8 cellular contexts compared by ENCODE assay signal in genomic region chr9:116149844-116150243, GRCh38. TPM values are rescaled to one million over a fixed set of nuclear protein-coding genes. Genes with fewer than 3 reads are reported as not detected.
A peak's percentile ranks its signal among the peaks of the same experiment; 100 is the strongest.
DNase-seq lines count a peak whose midpoint lies in the region; ATAC-seq, FAIRE-seq and TF ChIP-seq lines count a peak whose summit lies in the region.

No MANE protein-coding gene starts in this region.

- no peaks in the 10 kb centered on the region for H3K36me3 Mint-ChIP-seq in astrocyte (ENCODE audit: low read depth, unreplicated experiment)

- H3K4me3 Mint-ChIP-seq in astrocyte (ENCODE audit: unreplicated experiment), result no peak overlapping the region

- H3K27me3 ChIP-seq in astrocyte (ENCODE audit: insufficient read depth, low read length) (no peaks in the 10 kb centered on the region), HepG2 (ENCODE audit: control insufficient read depth in 1 of 2, insufficient read depth in 2 of 2, low read length in 2 of 2) (peaks cover 3 to 15% of the 10 kb centered on the region in 2 experiments; a peak in 3 of 5 replicates)

- no peak overlapping the region for H3K4me3 ChIP-seq in astrocyte (ENCODE audit: insufficient read depth, low read depth, low read length)
- no peak overlapping the region for H3K4me3 ChIP-seq in HepG2 (replicated peaks in 1 of 3; ENCODE audit: insufficient read depth in 1 of 3, low read depth in 2 of 3, low read length in 3 of 3)

- no peaks in the 10 kb centered on the region for H3K36me3 ChIP-seq in astrocyte (ENCODE audit: insufficient read depth, low read length)
- no peaks in the 10 kb centered on the region for H3K36me3 ChIP-seq in HepG2 (replicated peaks in 1 of 2; ENCODE audit: control insufficient read depth in 1 of 2, insufficient read depth in 2 of 2, low read length in 2 of 2)

- H3K27me3 Mint-ChIP-seq in astrocyte (ENCODE audit: low read depth, unreplicated experiment), result no peaks in the 10 kb centered on the region

- peak overlapping the region; percentile 41 for H3K27ac Mint-ChIP-seq in astrocyte (ENCODE audit: unreplicated experiment)

- H3K9ac ChIP-seq in astrocyte (ENCODE audit: low read length) (no peak overlapping the region), HepG2 (ENCODE audit: insufficient read depth, low read depth, low read length) (no peak overlapping the region)

- no peak for TF ChIP-seq POLR2A in HepG2 (IDR thresholded peaks at IDR 0.05; ENCODE audit: insufficient read depth in 1 of 2, low read depth in 2 of 2, low read length in 2 of 2)

- peak; percentile 17 for FAIRE-seq in astrocyte (lab: Jason Lieb, UNC)
- no peak for FAIRE-seq in HepG2 (lab: Jason Lieb, UNC)

- H2AFZ ChIP-seq in astrocyte (ENCODE audit: low read depth, low read length) (no peak overlapping the region), HepG2 (ENCODE audit: low read length) (no peak overlapping the region)

- H3K79me2 ChIP-seq in astrocyte (ENCODE audit: insufficient read depth, low read length) (peaks cover 4% of the 10 kb centered on the region), HepG2 (ENCODE audit: insufficient read depth, low read length) (no peaks in the 10 kb centered on the region)

- BruUV-seq in HepG2 (replicated peaks; lab: Mats Ljungman, UMichigan), result no TSS peak

- TF ChIP-seq RAD21 in HepG2 (CRISPR knock-in tag; IDR thresholded peaks at IDR 0.05), result no peak

- ATAC-seq in HG03520 (IDR thresholded peaks at IDR 0.05; ENCODE audit: unreplicated experiment) (peak; percentile 71), HepG2 (peak; percentile 77), GM18502 (IDR thresholded peaks at IDR 0.05; ENCODE audit: poor library complexity, unreplicated experiment) (no peak)

- no peak for TF ChIP-seq EP300 in HepG2 (IDR thresholded peaks at IDR 0.05; ENCODE audit: low read depth in 2 of 2, low read length in 2 of 2)
- no peak for TF ChIP-seq EP300 in HepG2 (CRISPR knock-in tag; IDR thresholded peaks at IDR 0.05; ENCODE audit: borderline replicate concordance)

- no peaks in the 10 kb centered on the region for H3K9me3 ChIP-seq in astrocyte (ENCODE audit: insufficient read depth, low read depth, low read length)
- H3K9me3 ChIP-seq in HepG2 (ENCODE audit: low read length), result no peaks in the 10 kb centered on the region

- TF ChIP-seq CTCF in astrocyte (IDR thresholded peaks at IDR 0.05; ENCODE audit: insufficient read depth, low read depth, low read length) (peak; percentile 60), HepG2 (CRISPR knock-in tag; IDR thresholded peaks at IDR 0.05) (peak; percentile 69)

- WGBS in HepG2 (ENCODE audit: low lambda C conversion rate), result 13% methylated on average over 4 of the region's 4 CpGs

- H3K27ac ChIP-seq in astrocyte (ENCODE audit: low read depth, low read length) (no peak overlapping the region), HepG2 (ENCODE audit: extremely low read length, insufficient read depth, low read length) (no peak overlapping the region)

- CTCF ChIA-PET in HepG2 (lab: Yijun Ruan, JAX; ENCODE audit: low intra/inter-chr PET ratio, low total read pairs), result interaction anchor here (1.2 to 1.7 kb wide), 2 partner anchors 423 to 511 kb away, joined by 4 to 11 read pairs; no protein-coding TSS in a partner anchor

- DNase-seq in NCI-H510A treated with DMSO at 0.1 percent for 48 hours (lab: John Stamatoyannopoulos, UW), result peak; percentile 5
- no peak for DNase-seq in NCI-H510A (lab: John Stamatoyannopoulos, UW)
- no peak for DNase-seq in astrocyte (ENCODE audit: low read depth)
- DNase-seq in HepG2 (ENCODE audit: low spot score), result no peak
- DNase-seq in T1000 (lab: John Stamatoyannopoulos, UW), result no peak
- no peak for DNase-seq in NCI-H187 treated with DMSO at 0.1 percent for 48 hours (lab: John Stamatoyannopoulos, UW)

- H3K4me1 ChIP-seq in astrocyte (ENCODE audit: insufficient read depth, low read length) (peaks cover 24% of the 10 kb centered on the region), HepG2 (ENCODE audit: insufficient read depth, low read length) (no peaks in the 10 kb centered on the region)

- no peaks in the 10 kb centered on the region for H4K20me1 ChIP-seq in astrocyte (ENCODE audit: insufficient read depth, low read length)
- no peaks in the 10 kb centered on the region for H4K20me1 ChIP-seq in HepG2 (ENCODE audit: insufficient read depth, low read length)

- POLR2A ChIA-PET in HepG2 (lab: Yijun Ruan, JAX), result no interaction called here

- H3K4me2 ChIP-seq in astrocyte (ENCODE audit: low read length) (no peak overlapping the region), HepG2 (ENCODE audit: low read depth, low read length) (no peak overlapping the region)

- intact Hi-C loops in HepG2 (cut with micrococcal nuclease; ENCODE audit: unreplicated experiment), result loop anchor here (2.0 to 5.0 kb wide), 2 partner anchors 267 to 558 kb away; no protein-coding TSS in a partner anchor

- H3K4me1 Mint-ChIP-seq in astrocyte (ENCODE audit: low read depth, unreplicated experiment), result peaks cover 34% of the 10 kb centered on the region

- peaks cover 3% of the 10 kb centered on the region for H3K9me3 Mint-ChIP-seq in astrocyte (ENCODE audit: unreplicated experiment)

- in situ Hi-C loops in HepG2 (cut with HindIII; ENCODE audit: extremely low pct_ligation_motif_present, low pct_unique_long_range_greater_than_20kb), result loop anchor here (5.0 to 25.0 kb wide), 5 partner anchors 113 to 563 kb away; no protein-coding TSS in a partner anchor

TF ChIP-seq in HepG2, 621 proteins besides CTCF, POLR2A, EP300 and RAD21:
- peak; percentile 46 for TF ChIP-seq STAG1 (CRISPR knock-in tag; IDR thresholded peaks at IDR 0.05)
- no peak for TF ChIP-seq ZNF558 (CRISPR knock-in tag; IDR thresholded peaks at IDR 0.05; ENCODE audit: borderline replicate concordance)
- peak; percentile 69 for TF ChIP-seq SMC3 (IDR thresholded peaks at IDR 0.05; ENCODE audit: low read length)

RNA-seq across cellular contexts. Expression of gene PAPPA, which starts 3.7 kb away (rescaled TPM):
- total RNA-seq in astrocyte (172 and 208 TPM in 2 replicates), HepG2 (2016; rRNA removed; fragmentation: Illumina TruSeq; extraction: Trizol) (0.08 and 0.09 TPM in 2 replicates)
- not detected in 2 replicates for total RNA-seq in HepG2 (2016; cell fraction: cytosol; rRNA removed; fragmentation: Illumina TruSeq; extraction: Trizol; ENCODE audit: low read depth)
- 0.09 and 0.12 TPM in 2 replicates for total RNA-seq in HepG2 (2016; cell fraction: insoluble cytoplasmic fraction; rRNA removed; fragmentation: Illumina TruSeq; extraction: Trizol)
- total RNA-seq in HepG2 (2016; cell fraction: membrane; rRNA removed; fragmentation: Illumina TruSeq; extraction: Trizol), result 0.03 TPM in 2 replicates
- total RNA-seq in HepG2 (2016; cell fraction: nucleus; rRNA removed; fragmentation: Illumina TruSeq; extraction: Trizol), result 0.06 TPM in 2 replicates
- polyA plus RNA-seq in HepG2 (2011; rRNA removed), result 0.08 and 0.11 TPM in 2 replicates
- 0.04 and 0.09 TPM in 2 replicates for polyA plus RNA-seq in HepG2 (2011; cell fraction: cytosol; rRNA removed)
- 0.14 TPM in 2 replicates for polyA plus RNA-seq in HepG2 (2011; cell fraction: nucleus; rRNA removed)
- 0.24 and 0.51 TPM in 2 replicates for polyA plus RNA-seq in HepG2 (2012)
- polyA plus RNA-seq in HepG2 (2016; cell fraction: cytosol; fragmentation: Illumina TruSeq; extraction: Trizol; ENCODE audit: low read depth), result not detected in 2 replicates
- 0.07 and 0.09 TPM in 2 replicates for polyA plus RNA-seq in HepG2 (2016; cell fraction: insoluble cytoplasmic fraction; fragmentation: Illumina TruSeq; extraction: Trizol; ENCODE audit: low read depth)
- polyA plus RNA-seq in HepG2 (2016; cell fraction: membrane; fragmentation: Illumina TruSeq; extraction: Trizol; ENCODE audit: low read depth), result 0.02 TPM in 1 of 2 replicates, not detected in the other
- 0.09 and 0.75 TPM in 2 replicates for polyA plus RNA-seq in HepG2 (2016; cell fraction: nucleus; fragmentation: Illumina TruSeq; extraction: Trizol; ENCODE audit: insufficient read depth, low read depth)
- polyA minus RNA-seq in HepG2 (2011; rRNA and poly(A)+ RNA removed; ENCODE audit: low replicate concordance), result 0.16 and 9.2 TPM in 2 replicates
- 0.09 and 0.10 TPM in 2 replicates for polyA minus RNA-seq in HepG2 (2011; cell fraction: cytosol; rRNA and poly(A)+ RNA removed)
- polyA minus RNA-seq in HepG2 (2011; cell fraction: nucleus; rRNA and poly(A)+ RNA removed), result 0.13 and 0.75 TPM in 2 replicates

Comparison
In these comparisons a context has a peak if more than half of its experiments do, and no peak if none do; other contexts are left out.
1. RNA of gene PAPPA, which starts 3.7 kb away (total RNA-seq): 172 to 208 TPM in astrocyte; 0.03 to 0.12 TPM in HepG2; every median in the first group is over 100 times any median in the second.